In genomic region chr3:113167929-113168771, GRCh38 we compare ENCODE assay signal across 1 cellular context.
A peak's percentile ranks its signal among the peaks of the same experiment; 100 is the strongest.
TF ChIP-seq lines count a peak whose summit lies in the region.

No MANE protein-coding gene starts in this region.

TF ChIP-seq in HEK293, 187 proteins besides CTCF, POLR2A, EP300 and RAD21 (continued from another document and continues in another):
- TF ChIP-seq ZBTB44 (tag by site-specific recombination; IDR thresholded peaks at IDR 0.05) (0 out of 2 replicates have a peak, but pooled peaks have one; percentile 23), ZNF423 (tag by site-specific recombination; IDR thresholded peaks at IDR 0.05) (peak; percentile 75; the same call in 1 of the 2 replicates), KLF1 (tag by site-specific recombination; IDR thresholded peaks at IDR 0.05) (no peak), SP2 (tag by site-specific recombination; IDR thresholded peaks at IDR 0.05) (no peak), ZNF561 (tag by site-specific recombination; IDR thresholded peaks at IDR 0.05; ENCODE audit: borderline replicate concordance) (peak; percentile 92), OSR2 (tag by site-specific recombination; IDR thresholded peaks at IDR 0.05) (peak; percentile 86), INSM2 (tag by site-specific recombination; IDR thresholded peaks at IDR 0.05) (peak; percentile 49; the same call in 1 of the 2 replicates), ZNF426 (tag by site-specific recombination; IDR thresholded peaks at IDR 0.05) (no peak), ZNF341 (tag by site-specific recombination; IDR thresholded peaks at IDR 0.05; ENCODE audit: low read depth) (peak; percentile 64), WT1 (tag by site-specific recombination; IDR thresholded peaks at IDR 0.05) (peak; percentile 96), ZNF544 (tag by site-specific recombination; IDR thresholded peaks at IDR 0.05) (no peak), ZNF18 (tag by site-specific recombination; IDR thresholded peaks at IDR 0.05) (peak; percentile 79; the same call in 1 of the 2 replicates), ZNF660 (tag by site-specific recombination; IDR thresholded peaks at IDR 0.05) (0 out of 2 replicates have a peak, but pooled peaks have one; percentile 57), ZFHX2 (tag by site-specific recombination; conservative IDR thresholded peaks at IDR 0.05) (no peak), FEZF1 (tag by site-specific recombination; IDR thresholded peaks at IDR 0.05) (peak; percentile 82), TRIM28 (IDR thresholded peaks at IDR 0.05; ENCODE audit: borderline replicate concordance, low read length) (peak; percentile 82; the same call in 1 of the 2 replicates), MZF1 (tag by site-specific recombination; IDR thresholded peaks at IDR 0.05; ENCODE audit: borderline replicate concordance) (peak; percentile 71), ZNF391 (tag by site-specific recombination; IDR thresholded peaks at IDR 0.05; ENCODE audit: borderline replicate concordance, low read depth) (no peak), ELK4 (IDR thresholded peaks at IDR 0.05; ENCODE audit: borderline replicate concordance, low read depth, low read length) (no peak), ZSCAN18 (tag by site-specific recombination; IDR thresholded peaks at IDR 0.05) (no peak), OVOL3 (tag by site-specific recombination; IDR thresholded peaks at IDR 0.05) (0 out of 2 replicates have a peak, but pooled peaks have one; percentile 50), GLI2 (tag by site-specific recombination; IDR thresholded peaks at IDR 0.05; ENCODE audit: borderline replicate concordance, low read depth) (peak; percentile 90), IKZF3 (tag by site-specific recombination; IDR thresholded peaks at IDR 0.05) (peak; percentile 76; the same call in 1 of the 2 replicates), ZNF658 (tag by site-specific recombination; IDR thresholded peaks at IDR 0.05) (no peak), ZNF366 (tag by site-specific recombination; conservative IDR thresholded peaks at IDR 0.05) (0 out of 2 replicates have a peak, but pooled peaks have one; percentile 24), BCL11A (tag by site-specific recombination; IDR thresholded peaks at IDR 0.05; ENCODE audit: low read depth) (no peak), ZNF398 (tag by site-specific recombination; IDR thresholded peaks at IDR 0.05) (peak; percentile 61; the same call in 1 of the 2 replicates), ZNF26 (tag by site-specific recombination; IDR thresholded peaks at IDR 0.05) (no peak), BCL6B (tag by site-specific recombination; IDR thresholded peaks at IDR 0.05) (no peak), TSHZ1 (tag by site-specific recombination; IDR thresholded peaks at IDR 0.05; ENCODE audit: borderline replicate concordance) (peak; percentile 50; the same call in 1 of the 2 replicates), ZBTB48 (tag by site-specific recombination; IDR thresholded peaks at IDR 0.05) (0 out of 2 replicates have a peak, but pooled peaks have one; percentile 25), ZFP41 (tag by site-specific recombination; IDR thresholded peaks at IDR 0.05; ENCODE audit: borderline replicate concordance) (no peak), ZSCAN5A (tag by site-specific recombination; IDR thresholded peaks at IDR 0.05) (no peak), PATZ1 (tag by site-specific recombination; IDR thresholded peaks at IDR 0.05) (peak; percentile 68), ZNF112 (tag by site-specific recombination; IDR thresholded peaks at IDR 0.05) (no peak), ZNF324 (tag by site-specific recombination; IDR thresholded peaks at IDR 0.05) (no peak), ZSCAN30 (tag by site-specific recombination; IDR thresholded peaks at IDR 0.05) (peak; percentile 85), SETDB1 (IDR thresholded peaks at IDR 0.05; ENCODE audit: insufficient read length, low read length) (no peak)
